In genomic region chr6:140790109-140790508, GRCh38 we compare ENCODE assay signal across 3 cellular contexts.
TF ChIP-seq lines count a peak whose summit lies in the region.

No MANE protein-coding gene starts in this region.

TF ChIP-seq in HepG2, 621 proteins besides CTCF, POLR2A, EP300 and RAD21:
- TF ChIP-seq CEBPB (IDR thresholded peaks at IDR 0.05; ENCODE audit: borderline replicate concordance, low read depth, low read length) (peak; percentile 63), ATF7 (IDR thresholded peaks at IDR 0.05) (peak; percentile 71; the same call in 1 of the 2 replicates), ATF7 (CRISPR knock-in tag; IDR thresholded peaks at IDR 0.05) (no peak), ZBTB49 (CRISPR knock-in tag; IDR thresholded peaks at IDR 0.05; ENCODE audit: borderline replicate concordance) (no peak)

TF ChIP-seq in IMR-90, 13 proteins besides CTCF, POLR2A, EP300 and RAD21:
- no peak for TF ChIP-seq BHLHE40 (IDR thresholded peaks at IDR 0.05; ENCODE audit: low read depth, low read length)
- TF ChIP-seq CEBPB (IDR thresholded peaks at IDR 0.05; ENCODE audit: low read depth, low read length): peak; percentile 36

TF ChIP-seq in K562, 482 proteins besides CTCF, POLR2A, EP300 and RAD21:
- TF ChIP-seq TRIM25 (IDR thresholded peaks at IDR 0.05; ENCODE audit: borderline replicate concordance): no peak
- no peak for TF ChIP-seq CHCHD3 (CRISPR knock-in tag; IDR thresholded peaks at IDR 0.05)
- no peak for TF ChIP-seq PREB (CRISPR knock-in tag; IDR thresholded peaks at IDR 0.05)
- TF ChIP-seq CEBPB (tag; IDR thresholded peaks at IDR 0.05): peak; percentile 36; the same call in 1 of the 2 replicates
- peak; percentile 31; the same call in 1 of the 2 replicates for TF ChIP-seq ATF3 (IDR thresholded peaks at IDR 0.05)
- TF ChIP-seq ATF3 (CRISPR knock-in tag; conservative IDR thresholded peaks at IDR 0.05): no peak
- no peak for TF ChIP-seq TCF15 (CRISPR knock-in tag; IDR thresholded peaks at IDR 0.05)
- no peak for TF ChIP-seq ZNF12 (CRISPR knock-in tag; IDR thresholded peaks at IDR 0.05)
- TF ChIP-seq CEBPG (CRISPR knock-in tag; IDR thresholded peaks at IDR 0.05): no peak
- TF ChIP-seq CEBPG (tag; conservative IDR thresholded peaks at IDR 0.05 in 1 of 2, IDR thresholded peaks at IDR 0.05 in 1 of 2): peak in 1 of 2 experiments; percentile 64; a peak in 1 of 4 replicates
- TF ChIP-seq ZNF23 (CRISPR knock-in tag; IDR thresholded peaks at IDR 0.05): no peak
- TF ChIP-seq YY1 (IDR thresholded peaks at IDR 0.05; ENCODE audit: borderline replicate concordance in 1 of 3, control insufficient read depth in 1 of 3, extremely low read depth in 1 of 3, insufficient read depth in 3 of 3, insufficient read length in 1 of 3, insufficient replicate concordance in 2 of 3, low read depth in 1 of 3, low read length in 2 of 3): no peak
- peak; percentile 60; the same call in 1 of the 2 replicates for TF ChIP-seq ZSCAN32 (CRISPR knock-in tag; IDR thresholded peaks at IDR 0.05)
- no peak for TF ChIP-seq SUPT5H (IDR thresholded peaks at IDR 0.05)
